In the genomic region with DNA sequence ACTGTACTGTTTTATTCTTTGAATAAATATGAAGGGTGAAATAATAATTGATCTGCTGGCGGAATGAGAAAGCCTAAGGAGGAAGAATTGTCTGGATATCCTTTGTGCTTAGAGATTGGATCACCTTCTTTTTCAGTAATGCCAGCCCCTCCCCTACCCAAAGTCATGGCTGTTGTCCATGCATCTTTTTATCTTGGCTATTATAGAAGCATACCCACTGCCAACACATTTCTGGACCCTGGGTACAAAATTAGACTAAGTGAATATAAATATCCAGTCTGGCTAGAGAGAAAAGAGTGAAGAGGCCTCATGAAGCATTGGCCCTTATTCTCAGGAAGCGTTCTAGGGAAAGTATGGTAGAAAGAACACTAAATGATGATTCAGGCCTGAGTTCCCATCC, we compare ENCODE assay signal across 21 cellular contexts. TPM values are rescaled to one million over a fixed set of nuclear protein-coding genes. Genes with fewer than 3 reads are reported as not detected.
A peak's percentile ranks its signal among the peaks of the same experiment; 100 is the strongest.
DNase-seq lines count a peak whose midpoint lies in the region; ATAC-seq and TF ChIP-seq lines count a peak whose summit lies in the region.
"Had no signal": no experiment of that assay in that cellular context is flagged by ENCODE, and none has a peak within 500 bp of the region (broad histone marks: within the 10 kb centered on the region; RNA-seq: fewer than 3 reads in every experiment).

No MANE protein-coding gene starts in this region.

- H3K36me3 ChIP-seq in PC-9 (ENCODE audit: low read depth) (no peaks in the 10 kb centered on the region), tibial artery (no peaks in the 10 kb centered on the region)
- H3K36me3 ChIP-seq: brain microvascular endothelial cell, transverse colon had no signal

- peaks cover 36% of the 10 kb centered on the region; the same call in 1 of the 2 replicates for H3K27me3 Mint-ChIP-seq in HFFc6 (ENCODE audit: insufficient read depth)
- H3K27me3 Mint-ChIP-seq: activated naive CD8-positive, alpha-beta T cell treated with anti-CD3 and anti-CD28 coated beads, Interleukin-2, amount 10 ng/mL, durations not matched to agents 7 days and 5 days; stimulated activated memory B cell treated with anti-CD40 and anti-IgM and Interleukin-4, amounts not matched to agents 10 μg/mL and 1 μg/mL and 100 μg/mL, for 72 hours had no signal

- peaks cover 76% of the 10 kb centered on the region for H3K79me2 ChIP-seq in PC-9 (ENCODE audit: low read depth)
- H3K79me2 ChIP-seq: parathyroid adenoma had no signal

- CTCF ChIA-PET in PC-9 (lab: Charles Lee) = interaction anchor here (0.6 kb wide), 1 partner anchor 82 kb away, joined by 4 read pairs; no protein-coding TSS in a partner anchor

- H3K4me3 ChIP-seq in PC-9 (no peak overlapping the region), tibial artery (no peak overlapping the region)
- H3K4me3 ChIP-seq: transverse colon had no signal

- no peaks in the 10 kb centered on the region for H3K9me3 Mint-ChIP-seq in HFFc6
- H3K9me3 Mint-ChIP-seq: activated naive CD8-positive, alpha-beta T cell treated with anti-CD3 and anti-CD28 coated beads, Interleukin-2, amount 10 ng/mL, durations not matched to agents 7 days and 5 days; activated T-helper 17 cell treated with anti-CD3 and anti-CD28 coated beads, Interleukin-2, amount 50 U/mL, for 72 hours; nephron progenitor cell; stimulated activated memory B cell treated with anti-CD40 and anti-IgM and Interleukin-4, amounts not matched to agents 10 μg/mL and 1 μg/mL and 100 μg/mL, for 72 hours; T-cell had no signal

- POLR2A ChIA-PET in PC-9 (lab: Charles Lee; ENCODE audit: unreplicated experiment) = no interaction called here

- no peak for TF ChIP-seq CTCF in PC-9 (conservative IDR thresholded peaks at IDR 0.05)
- no peak for TF ChIP-seq CTCF in tibial artery (IDR thresholded peaks at IDR 0.05)
- TF ChIP-seq CTCF in HFFc6 (IDR thresholded peaks at IDR 0.05) = no peak

- H3F3A ChIP-seq in PC-9 (ENCODE audit: insufficient read depth, low read depth) = peaks cover 28% of the 10 kb centered on the region

- H3K27me3 ChIP-seq in PC-9 (ENCODE audit: insufficient read depth, low read depth) (no peaks in the 10 kb centered on the region), tibial artery (no peaks in the 10 kb centered on the region)
- H3K27me3 ChIP-seq: brain microvascular endothelial cell, transverse colon had no signal

- H2AFZ ChIP-seq in PC-9 = no peak overlapping the region
- H2AFZ ChIP-seq: parathyroid adenoma had no signal

- intact Hi-C loops in PC-9 (cut with micrococcal nuclease; ENCODE audit: unreplicated experiment) (loop anchor here (2.0 to 10.0 kb wide), 2 partner anchors 211 to 245 kb away; partner anchors contain the start of genes JAK1, LEPR and LEPROT), left ventricle myocardium superior (cut with micrococcal nuclease) (no loop called here), tibial artery (cut with DNase I; ENCODE audit: low total_unique reads) (no loop called here)

- no peaks in the 10 kb centered on the region for H4K20me1 ChIP-seq in PC-9 (ENCODE audit: insufficient read depth)

- no peak overlapping the region for H3K4me3 Mint-ChIP-seq in HFFc6
- H3K4me3 Mint-ChIP-seq: activated naive CD8-positive, alpha-beta T cell treated with anti-CD3 and anti-CD28 coated beads, Interleukin-2, amount 10 ng/mL, durations not matched to agents 7 days and 5 days; activated T-helper 17 cell treated with anti-CD3 and anti-CD28 coated beads, Interleukin-2, amount 50 U/mL, for 72 hours; nephron progenitor cell; stimulated activated memory B cell treated with anti-CD40 and anti-IgM and Interleukin-4, amounts not matched to agents 10 μg/mL and 1 μg/mL and 100 μg/mL, for 72 hours; T-cell had no signal

- no peak overlapping the region for H3K4me2 ChIP-seq in PC-9

- H3K27ac ChIP-seq in PC-9 (peak overlapping the region; percentile 77), tibial artery (peak overlapping the region; percentile 29 to 48)
- H3K27ac ChIP-seq: brain microvascular endothelial cell, parathyroid adenoma had no signal

- DNase-seq in PC-9 (no peak), cerebellum (ENCODE audit: low spot score) (peak; percentile 78), left ventricle myocardium superior (peak; percentile 16), tibial artery (no peak), HFFc6 (no peak), hippocampal formation (lab: John Stamatoyannopoulos, UW) (no peak)
- DNase-seq: activated CD4-positive, alpha-beta T cell treated with anti-CD3 and anti-CD28 coated beads for 4 hours; activated naive CD8-positive, alpha-beta T cell treated with anti-CD3 and anti-CD28 coated beads, Interleukin-2, amount 10 ng/mL, durations not matched to agents 7 days and 5 days; foreskin melanocyte; Karpas-422; NCI-H1048; NCI-H2029 treated with DMSO at 0.1 percent for 48 hours; NCI-H345; nephron progenitor cell; T-cell; transverse colon had no signal

- BruUV-seq in PC-9 (replicated peaks; lab: Mats Ljungman, UMichigan) = no TSS peak

- no peaks in the 10 kb centered on the region for H3K36me3 Mint-ChIP-seq in HFFc6 (ENCODE audit: low read depth)
- H3K36me3 Mint-ChIP-seq: stimulated activated memory B cell treated with anti-CD40 and anti-IgM and Interleukin-4, amounts not matched to agents 10 μg/mL and 1 μg/mL and 100 μg/mL, for 72 hours; T-cell had no signal

- peaks cover 36% of the 10 kb centered on the region for H3K4me1 Mint-ChIP-seq in HFFc6 (ENCODE audit: low read depth)
- H3K4me1 Mint-ChIP-seq: stimulated activated memory B cell treated with anti-CD40 and anti-IgM and Interleukin-4, amounts not matched to agents 10 μg/mL and 1 μg/mL and 100 μg/mL, for 72 hours; T-cell had no signal

- no peak overlapping the region for H3K27ac Mint-ChIP-seq in HFFc6
- H3K27ac Mint-ChIP-seq: activated naive CD8-positive, alpha-beta T cell treated with anti-CD3 and anti-CD28 coated beads, Interleukin-2, amount 10 ng/mL, durations not matched to agents 7 days and 5 days; activated T-helper 17 cell treated with anti-CD3 and anti-CD28 coated beads, Interleukin-2, amount 50 U/mL, for 72 hours; stimulated activated memory B cell treated with anti-CD40 and anti-IgM and Interleukin-4, amounts not matched to agents 10 μg/mL and 1 μg/mL and 100 μg/mL, for 72 hours; T-cell had no signal

- H3K4me1 ChIP-seq in PC-9 (replicated peaks; ENCODE audit: insufficient read depth) (peaks cover 68% of the 10 kb centered on the region), tibial artery (peaks cover 0 to 51% (median 27%) of the 10 kb centered on the region in 4 donors)
- H3K4me1 ChIP-seq: parathyroid adenoma had no signal

- H3K9me3 ChIP-seq in PC-9 (ENCODE audit: insufficient read depth, low read depth) = no peaks in the 10 kb centered on the region
- no peaks in the 10 kb centered on the region for H3K9me3 ChIP-seq in tibial artery
- H3K9me3 ChIP-seq: transverse colon had no signal

- H3K9me2 ChIP-seq in PC-9 (ENCODE audit: insufficient read depth) = no peaks in the 10 kb centered on the region

- ATAC-seq in left ventricle myocardium superior = peak; percentile 78
- ATAC-seq in GM19467 (IDR thresholded peaks at IDR 0.05; ENCODE audit: unreplicated experiment) = no peak
- ATAC-seq: activated T-helper 17 cell treated with anti-CD3 and anti-CD28 coated beads, Interleukin-2, amount 50 U/mL, for 72 hours; stimulated activated memory B cell treated with anti-CD40 and anti-IgM and Interleukin-4, amounts not matched to agents 10 μg/mL and 1 μg/mL and 100 μg/mL, for 72 hours; T-cell had no signal

RNA-seq across cellular contexts. Expression of gene AK4, which starts 28.1 kb away (rescaled TPM):
- 16.5 and 17.6 TPM in 2 replicates for total RNA-seq in PC-9 (2021)
- 13.3 TPM for total RNA-seq in cerebellum
- total RNA-seq in left ventricle myocardium superior = 163 TPM
- 1 to 10 TPM in 2 of 6 experiments, under 1 TPM in 4; 0.25 to 3.3 (median 0.53) TPM for total RNA-seq in HFFc6 (2021; fragmentation: NEBNext Ultra II Directional; extraction: Animal tissue kit (Norgen Biotek cat#: 25700))

Comparison
In these comparisons a context has a peak if more than half of its experiments do, and no peak if none do; other contexts are left out.
1. DNase-seq: peak in cerebellum (single experiment) and left ventricle myocardium superior (single experiment); none in PC-9 (0 of 2), tibial artery (0 of 2), HFFc6 (single experiment) and hippocampal formation (0 of 2).